ENCODE assay signal across 1 cellular context in the genomic region with DNA sequence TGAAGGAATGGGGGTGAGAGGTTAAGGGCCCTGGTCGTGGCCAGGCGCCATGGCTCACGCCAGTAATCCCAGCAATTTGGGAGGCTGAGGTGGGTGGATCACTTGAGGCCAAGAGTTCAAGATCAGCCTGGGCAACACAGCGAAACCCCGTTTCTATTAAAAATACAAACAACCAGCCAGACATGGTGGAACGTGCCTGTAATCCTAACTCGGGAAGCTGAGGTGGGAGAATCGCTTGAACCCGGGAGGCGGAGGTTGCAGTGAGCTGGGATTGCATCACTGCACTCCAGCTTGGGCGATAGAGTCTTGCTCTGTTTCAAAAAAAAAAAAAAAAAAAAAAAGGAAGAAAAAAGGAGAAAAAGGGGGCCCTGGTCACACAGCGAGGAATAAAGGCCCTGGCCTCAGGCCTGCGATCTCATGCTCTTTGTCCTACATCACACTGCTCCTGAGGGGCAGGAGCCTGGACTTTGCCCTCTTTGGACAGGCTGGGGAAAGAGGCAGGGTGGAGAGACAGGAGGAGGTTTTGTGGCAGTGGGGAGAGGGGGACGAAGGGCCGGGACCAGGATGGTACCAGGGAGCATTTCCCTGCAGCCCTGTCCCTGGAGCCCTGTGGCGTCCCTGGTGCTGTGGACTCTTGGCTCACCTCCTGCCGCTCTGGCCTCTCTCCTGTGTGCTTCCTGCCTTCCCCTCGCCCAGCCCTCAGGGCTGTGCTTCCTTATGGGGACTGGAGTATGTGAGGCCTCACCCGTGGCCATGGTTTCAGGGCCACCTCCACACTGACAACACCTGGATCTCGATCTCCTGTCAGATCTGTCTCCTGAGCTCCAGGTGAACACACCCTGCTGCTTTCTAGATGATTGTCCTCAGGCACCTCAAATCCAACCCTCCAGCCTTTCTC.
TF ChIP-seq lines count a peak whose summit lies in the region.

No MANE protein-coding gene starts in this region.

TF ChIP-seq in HepG2, 621 proteins besides CTCF, POLR2A, EP300 and RAD21 (continued from another document and continues in another):
- TF ChIP-seq, protein P1, sequence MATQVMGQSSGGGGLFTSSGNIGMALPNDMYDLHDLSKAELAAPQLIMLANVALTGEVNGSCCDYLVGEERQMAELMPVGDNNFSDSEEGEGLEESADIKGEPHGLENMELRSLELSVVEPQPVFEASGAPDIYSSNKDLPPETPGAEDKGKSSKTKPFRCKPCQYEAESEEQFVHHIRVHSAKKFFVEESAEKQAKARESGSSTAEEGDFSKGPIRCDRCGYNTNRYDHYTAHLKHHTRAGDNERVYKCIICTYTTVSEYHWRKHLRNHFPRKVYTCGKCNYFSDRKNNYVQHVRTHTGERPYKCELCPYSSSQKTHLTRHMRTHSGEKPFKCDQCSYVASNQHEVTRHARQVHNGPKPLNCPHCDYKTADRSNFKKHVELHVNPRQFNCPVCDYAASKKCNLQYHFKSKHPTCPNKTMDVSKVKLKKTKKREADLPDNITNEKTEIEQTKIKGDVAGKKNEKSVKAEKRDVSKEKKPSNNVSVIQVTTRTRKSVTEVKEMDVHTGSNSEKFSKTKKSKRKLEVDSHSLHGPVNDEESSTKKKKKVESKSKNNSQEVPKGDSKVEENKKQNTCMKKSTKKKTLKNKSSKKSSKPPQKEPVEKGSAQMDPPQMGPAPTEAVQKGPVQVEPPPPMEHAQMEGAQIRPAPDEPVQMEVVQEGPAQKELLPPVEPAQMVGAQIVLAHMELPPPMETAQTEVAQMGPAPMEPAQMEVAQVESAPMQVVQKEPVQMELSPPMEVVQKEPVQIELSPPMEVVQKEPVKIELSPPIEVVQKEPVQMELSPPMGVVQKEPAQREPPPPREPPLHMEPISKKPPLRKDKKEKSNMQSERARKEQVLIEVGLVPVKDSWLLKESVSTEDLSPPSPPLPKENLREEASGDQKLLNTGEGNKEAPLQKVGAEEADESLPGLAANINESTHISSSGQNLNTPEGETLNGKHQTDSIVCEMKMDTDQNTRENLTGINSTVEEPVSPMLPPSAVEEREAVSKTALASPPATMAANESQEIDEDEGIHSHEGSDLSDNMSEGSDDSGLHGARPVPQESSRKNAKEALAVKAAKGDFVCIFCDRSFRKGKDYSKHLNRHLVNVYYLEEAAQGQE (IDR thresholded peaks at IDR 0.05; ENCODE audit: borderline replicate concordance in 1 of 2, low read depth in 1 of 2, low read length in 2 of 2) = peak in 1 of 2 experiments; percentile 37; a peak in 1 of 4 replicates
- TF ChIP-seq ZNF83 (CRISPR knock-in tag; IDR thresholded peaks at IDR 0.05; ENCODE audit: borderline replicate concordance) = no peak
- TF ChIP-seq, protein P2, sequence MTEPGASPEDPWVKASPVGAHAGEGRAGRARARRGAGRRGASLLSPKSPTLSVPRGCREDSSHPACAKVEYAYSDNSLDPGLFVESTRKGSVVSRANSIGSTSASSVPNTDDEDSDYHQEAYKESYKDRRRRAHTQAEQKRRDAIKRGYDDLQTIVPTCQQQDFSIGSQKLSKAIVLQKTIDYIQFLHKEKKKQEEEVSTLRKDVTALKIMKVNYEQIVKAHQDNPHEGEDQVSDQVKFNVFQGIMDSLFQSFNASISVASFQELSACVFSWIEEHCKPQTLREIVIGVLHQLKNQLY (CRISPR knock-in tag; IDR thresholded peaks at IDR 0.05) = no peak
- TF ChIP-seq, protein P3, sequence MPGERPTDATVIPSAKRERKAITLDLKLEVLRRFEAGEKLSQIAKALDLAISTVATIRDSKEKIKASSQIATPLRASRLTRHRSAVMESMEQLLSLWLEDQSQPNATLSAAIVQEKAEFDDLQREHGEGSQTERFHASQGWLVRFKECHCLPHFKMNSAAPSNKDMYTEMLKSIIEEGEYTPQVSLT (CRISPR knock-in tag; IDR thresholded peaks at IDR 0.05; ENCODE audit: borderline replicate concordance, low read depth) = no peak
- TF ChIP-seq, protein P4, sequence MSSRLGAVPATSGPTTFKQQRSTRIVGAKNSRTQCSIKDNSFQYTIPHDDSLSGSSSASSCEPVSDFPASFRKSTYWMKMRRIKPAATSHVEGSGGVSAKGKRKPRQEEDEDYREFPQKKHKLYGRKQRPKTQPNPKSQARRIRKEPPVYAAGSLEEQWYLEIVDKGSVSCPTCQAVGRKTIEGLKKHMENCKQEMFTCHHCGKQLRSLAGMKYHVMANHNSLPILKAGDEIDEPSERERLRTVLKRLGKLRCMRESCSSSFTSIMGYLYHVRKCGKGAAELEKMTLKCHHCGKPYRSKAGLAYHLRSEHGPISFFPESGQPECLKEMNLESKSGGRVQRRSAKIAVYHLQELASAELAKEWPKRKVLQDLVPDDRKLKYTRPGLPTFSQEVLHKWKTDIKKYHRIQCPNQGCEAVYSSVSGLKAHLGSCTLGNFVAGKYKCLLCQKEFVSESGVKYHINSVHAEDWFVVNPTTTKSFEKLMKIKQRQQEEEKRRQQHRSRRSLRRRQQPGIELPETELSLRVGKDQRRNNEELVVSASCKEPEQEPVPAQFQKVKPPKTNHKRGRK (CRISPR knock-in tag; IDR thresholded peaks at IDR 0.05) = peak; percentile 65; the same call in 1 of the 2 replicates
- TF ChIP-seq ZNF780A (CRISPR knock-in tag; IDR thresholded peaks at IDR 0.05) = no peak; the same call in 1 of the 2 replicates
- no peak for TF ChIP-seq ZBTB7A (CRISPR knock-in tag; IDR thresholded peaks at IDR 0.05)
- peak; percentile 83 for TF ChIP-seq TAF1 (CRISPR knock-in tag; IDR thresholded peaks at IDR 0.05)
- TF ChIP-seq, protein P5, sequence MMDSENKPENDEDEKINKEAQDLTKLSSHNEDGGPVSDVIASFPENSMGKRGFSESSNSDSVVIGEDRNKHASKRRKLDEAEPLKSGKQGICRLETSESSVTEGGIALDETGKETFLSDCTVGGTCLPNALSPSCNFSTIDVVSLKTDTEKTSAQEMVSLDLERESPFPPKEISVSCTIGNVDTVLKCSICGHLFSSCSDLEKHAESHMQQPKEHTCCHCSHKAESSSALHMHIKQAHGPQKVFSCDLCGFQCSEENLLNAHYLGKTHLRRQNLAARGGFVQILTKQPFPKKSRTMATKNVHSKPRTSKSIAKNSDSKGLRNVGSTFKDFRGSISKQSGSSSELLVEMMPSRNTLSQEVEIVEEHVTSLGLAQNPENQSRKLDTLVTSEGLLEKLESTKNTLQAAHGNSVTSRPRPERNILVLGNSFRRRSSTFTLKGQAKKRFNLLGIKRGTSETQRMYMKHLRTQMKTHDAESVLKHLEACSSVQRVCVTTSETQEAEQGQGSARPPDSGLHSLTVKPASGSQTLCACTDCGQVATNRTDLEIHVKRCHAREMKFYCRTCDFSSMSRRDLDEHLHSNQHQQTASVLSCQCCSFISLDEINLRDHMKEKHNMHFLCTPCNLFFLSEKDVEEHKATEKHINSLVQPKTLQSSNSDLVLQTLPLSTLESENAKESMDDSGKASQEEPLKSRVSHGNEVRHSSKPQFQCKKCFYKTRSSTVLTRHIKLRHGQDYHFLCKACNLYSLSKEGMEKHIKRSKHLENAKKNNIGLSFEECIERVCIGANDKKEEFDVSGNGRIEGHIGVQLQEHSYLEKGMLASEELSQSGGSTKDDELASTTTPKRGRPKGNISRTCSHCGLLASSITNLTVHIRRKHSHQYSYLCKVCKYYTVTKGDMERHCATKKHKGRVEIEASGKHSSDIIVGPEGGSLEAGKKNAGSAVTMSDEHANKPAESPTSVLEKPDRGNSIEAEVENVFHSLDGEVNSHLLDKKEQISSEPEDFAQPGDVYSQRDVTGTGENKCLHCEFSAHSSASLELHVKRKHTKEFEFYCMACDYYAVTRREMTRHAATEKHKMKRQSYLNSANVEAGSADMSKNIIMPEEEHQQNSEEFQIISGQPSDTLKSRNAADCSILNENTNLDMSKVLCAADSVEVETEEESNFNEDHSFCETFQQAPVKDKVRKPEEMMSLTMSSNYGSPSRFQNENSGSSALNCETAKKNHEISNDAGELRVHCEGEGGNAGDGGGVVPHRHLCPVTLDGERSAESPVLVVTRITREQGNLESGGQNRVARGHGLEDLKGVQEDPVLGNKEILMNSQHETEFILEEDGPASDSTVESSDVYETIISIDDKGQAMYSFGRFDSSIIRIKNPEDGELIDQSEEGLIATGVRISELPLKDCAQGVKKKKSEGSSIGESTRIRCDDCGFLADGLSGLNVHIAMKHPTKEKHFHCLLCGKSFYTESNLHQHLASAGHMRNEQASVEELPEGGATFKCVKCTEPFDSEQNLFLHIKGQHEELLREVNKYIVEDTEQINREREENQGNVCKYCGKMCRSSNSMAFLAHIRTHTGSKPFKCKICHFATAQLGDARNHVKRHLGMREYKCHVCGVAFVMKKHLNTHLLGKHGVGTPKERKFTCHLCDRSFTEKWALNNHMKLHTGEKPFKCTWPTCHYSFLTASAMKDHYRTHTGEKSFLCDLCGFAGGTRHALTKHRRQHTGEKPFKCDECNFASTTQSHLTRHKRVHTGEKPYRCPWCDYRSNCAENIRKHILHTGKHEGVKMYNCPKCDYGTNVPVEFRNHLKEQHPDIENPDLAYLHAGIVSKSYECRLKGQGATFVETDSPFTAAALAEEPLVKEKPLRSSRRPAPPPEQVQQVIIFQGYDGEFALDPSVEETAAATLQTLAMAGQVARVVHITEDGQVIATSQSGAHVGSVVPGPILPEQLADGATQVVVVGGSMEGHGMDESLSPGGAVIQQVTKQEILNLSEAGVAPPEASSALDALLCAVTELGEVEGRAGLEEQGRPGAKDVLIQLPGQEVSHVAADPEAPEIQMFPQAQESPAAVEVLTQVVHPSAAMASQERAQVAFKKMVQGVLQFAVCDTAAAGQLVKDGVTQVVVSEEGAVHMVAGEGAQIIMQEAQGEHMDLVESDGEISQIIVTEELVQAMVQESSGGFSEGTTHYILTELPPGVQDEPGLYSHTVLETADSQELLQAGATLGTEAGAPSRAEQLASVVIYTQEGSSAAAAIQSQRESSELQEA (CRISPR knock-in tag; IDR thresholded peaks at IDR 0.05; ENCODE audit: not compliant biosample characterization) = no peak
- no peak; the same call in none of the 2 replicates for TF ChIP-seq ZNF3 (CRISPR knock-in tag; IDR thresholded peaks at IDR 0.05)
- no peak for TF ChIP-seq ZC3H4 (CRISPR knock-in tag; IDR thresholded peaks at IDR 0.05; ENCODE audit: borderline replicate concordance)
- no peak; the same call in 1 of the 2 replicates for TF ChIP-seq ZFP1 (CRISPR knock-in tag; IDR thresholded peaks at IDR 0.05)
- TF ChIP-seq, protein P6, sequence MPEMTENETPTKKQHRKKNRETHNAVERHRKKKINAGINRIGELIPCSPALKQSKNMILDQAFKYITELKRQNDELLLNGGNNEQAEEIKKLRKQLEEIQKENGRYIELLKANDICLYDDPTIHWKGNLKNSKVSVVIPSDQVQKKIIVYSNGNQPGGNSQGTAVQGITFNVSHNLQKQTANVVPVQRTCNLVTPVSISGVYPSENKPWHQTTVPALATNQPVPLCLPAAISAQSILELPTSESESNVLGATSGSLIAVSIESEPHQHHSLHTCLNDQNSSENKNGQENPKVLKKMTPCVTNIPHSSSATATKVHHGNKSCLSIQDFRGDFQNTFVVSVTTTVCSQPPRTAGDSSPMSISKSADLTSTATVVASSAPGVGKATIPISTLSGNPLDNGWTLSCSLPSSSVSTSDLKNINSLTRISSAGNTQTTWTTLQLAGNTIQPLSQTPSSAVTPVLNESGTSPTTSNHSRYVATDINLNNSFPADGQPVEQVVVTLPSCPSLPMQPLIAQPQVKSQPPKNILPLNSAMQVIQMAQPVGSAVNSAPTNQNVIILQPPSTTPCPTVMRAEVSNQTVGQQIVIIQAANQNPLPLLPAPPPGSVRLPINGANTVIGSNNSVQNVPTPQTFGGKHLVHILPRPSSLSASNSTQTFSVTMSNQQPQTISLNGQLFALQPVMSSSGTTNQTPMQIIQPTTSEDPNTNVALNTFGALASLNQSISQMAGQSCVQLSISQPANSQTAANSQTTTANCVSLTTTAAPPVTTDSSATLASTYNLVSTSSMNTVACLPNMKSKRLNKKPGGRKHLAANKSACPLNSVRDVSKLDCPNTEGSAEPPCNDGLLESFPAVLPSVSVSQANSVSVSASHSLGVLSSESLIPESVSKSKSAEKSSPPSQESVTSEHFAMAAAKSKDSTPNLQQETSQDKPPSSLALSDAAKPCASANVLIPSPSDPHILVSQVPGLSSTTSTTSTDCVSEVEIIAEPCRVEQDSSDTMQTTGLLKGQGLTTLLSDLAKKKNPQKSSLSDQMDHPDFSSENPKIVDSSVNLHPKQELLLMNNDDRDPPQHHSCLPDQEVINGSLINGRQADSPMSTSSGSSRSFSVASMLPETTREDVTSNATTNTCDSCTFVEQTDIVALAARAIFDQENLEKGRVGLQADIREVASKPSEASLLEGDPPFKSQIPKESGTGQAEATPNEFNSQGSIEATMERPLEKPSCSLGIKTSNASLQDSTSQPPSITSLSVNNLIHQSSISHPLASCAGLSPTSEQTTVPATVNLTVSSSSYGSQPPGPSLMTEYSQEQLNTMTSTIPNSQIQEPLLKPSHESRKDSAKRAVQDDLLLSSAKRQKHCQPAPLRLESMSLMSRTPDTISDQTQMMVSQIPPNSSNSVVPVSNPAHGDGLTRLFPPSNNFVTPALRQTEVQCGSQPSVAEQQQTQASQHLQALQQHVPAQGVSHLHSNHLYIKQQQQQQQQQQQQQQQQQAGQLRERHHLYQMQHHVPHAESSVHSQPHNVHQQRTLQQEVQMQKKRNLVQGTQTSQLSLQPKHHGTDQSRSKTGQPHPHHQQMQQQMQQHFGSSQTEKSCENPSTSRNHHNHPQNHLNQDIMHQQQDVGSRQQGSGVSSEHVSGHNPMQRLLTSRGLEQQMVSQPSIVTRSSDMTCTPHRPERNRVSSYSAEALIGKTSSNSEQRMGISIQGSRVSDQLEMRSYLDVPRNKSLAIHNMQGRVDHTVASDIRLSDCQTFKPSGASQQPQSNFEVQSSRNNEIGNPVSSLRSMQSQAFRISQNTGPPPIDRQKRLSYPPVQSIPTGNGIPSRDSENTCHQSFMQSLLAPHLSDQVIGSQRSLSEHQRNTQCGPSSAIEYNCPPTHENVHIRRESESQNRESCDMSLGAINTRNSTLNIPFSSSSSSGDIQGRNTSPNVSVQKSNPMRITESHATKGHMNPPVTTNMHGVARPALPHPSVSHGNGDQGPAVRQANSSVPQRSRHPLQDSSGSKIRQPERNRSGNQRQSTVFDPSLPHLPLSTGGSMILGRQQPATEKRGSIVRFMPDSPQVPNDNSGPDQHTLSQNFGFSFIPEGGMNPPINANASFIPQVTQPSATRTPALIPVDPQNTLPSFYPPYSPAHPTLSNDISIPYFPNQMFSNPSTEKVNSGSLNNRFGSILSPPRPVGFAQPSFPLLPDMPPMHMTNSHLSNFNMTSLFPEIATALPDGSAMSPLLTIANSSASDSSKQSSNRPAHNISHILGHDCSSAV (CRISPR knock-in tag; IDR thresholded peaks at IDR 0.05; ENCODE audit: borderline replicate concordance) = 0 out of 2 replicates have a peak, but pooled peaks have one; percentile 23
- no peak for TF ChIP-seq ZNF30 (CRISPR knock-in tag; IDR thresholded peaks at IDR 0.05)
- TF ChIP-seq POLR2AphosphoS2 (IDR thresholded peaks at IDR 0.05; ENCODE audit: low read depth, low read length) = peak; percentile 64; the same call in 1 of the 2 replicates
- TF ChIP-seq, protein P7, sequence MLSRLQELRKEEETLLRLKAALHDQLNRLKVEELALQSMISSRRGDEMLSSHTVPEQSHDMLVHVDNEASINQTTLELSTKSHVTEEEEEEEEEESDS (CRISPR knock-in tag; IDR thresholded peaks at IDR 0.05; ENCODE audit: borderline replicate concordance) = no peak
- TF ChIP-seq, protein P8, sequence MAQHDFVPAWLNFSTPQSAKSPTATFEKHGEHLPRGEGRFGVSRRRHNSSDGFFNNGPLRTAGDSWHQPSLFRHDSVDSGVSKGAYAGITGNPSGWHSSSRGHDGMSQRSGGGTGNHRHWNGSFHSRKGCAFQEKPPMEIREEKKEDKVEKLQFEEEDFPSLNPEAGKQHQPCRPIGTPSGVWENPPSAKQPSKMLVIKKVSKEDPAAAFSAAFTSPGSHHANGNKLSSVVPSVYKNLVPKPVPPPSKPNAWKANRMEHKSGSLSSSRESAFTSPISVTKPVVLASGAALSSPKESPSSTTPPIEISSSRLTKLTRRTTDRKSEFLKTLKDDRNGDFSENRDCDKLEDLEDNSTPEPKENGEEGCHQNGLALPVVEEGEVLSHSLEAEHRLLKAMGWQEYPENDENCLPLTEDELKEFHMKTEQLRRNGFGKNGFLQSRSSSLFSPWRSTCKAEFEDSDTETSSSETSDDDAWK (CRISPR knock-in tag; IDR thresholded peaks at IDR 0.05) = no peak
- 0 out of 2 replicates have a peak, but pooled peaks have one; percentile 40 for TF ChIP-seq GTF2F1 (IDR thresholded peaks at IDR 0.05; ENCODE audit: low read length)
- TF ChIP-seq ZNF333 (CRISPR knock-in tag; IDR thresholded peaks at IDR 0.05; ENCODE audit: borderline replicate concordance) = no peak
- TF ChIP-seq NFIC (IDR thresholded peaks at IDR 0.05; ENCODE audit: low read length) = peak; percentile 61; the same call in 1 of the 2 replicates
- TF ChIP-seq NR2C2 (CRISPR knock-in tag; IDR thresholded peaks at IDR 0.05; ENCODE audit: borderline replicate concordance) = peak; percentile 78; the same call in 1 of the 2 replicates
